Comparison of ENCODE assay signal across 13 cellular contexts in genomic region chr4:136650541-136651277, GRCh38.
DNase-seq lines count a peak whose midpoint lies in the region; ATAC-seq, FAIRE-seq and TF ChIP-seq lines count a peak whose summit lies in the region.
"Had no signal": no experiment of that assay in that cellular context is flagged by ENCODE, and none has a peak within 500 bp of the region (broad histone marks: within the 10 kb centered on the region; RNA-seq: fewer than 3 reads in every experiment).

No MANE protein-coding gene starts in this region.

- H3K9me3 ChIP-seq in right lobe of liver (no peaks in the 10 kb centered on the region), esophagus squamous epithelium (no peaks in the 10 kb centered on the region), kidney (ENCODE audit: control insufficient read depth in 1 of 2, low read length in 2 of 2) (no peaks in the 10 kb centered on the region)
- H3K9me3 ChIP-seq: gastroesophageal sphincter, neutrophil had no signal

- H3K27ac ChIP-seq in right lobe of liver (no peak overlapping the region), esophagus squamous epithelium (no peak overlapping the region), kidney (ENCODE audit: low read depth in 2 of 2, low read length in 2 of 2) (no peak overlapping the region)
- H3K27ac ChIP-seq: gastroesophageal sphincter, HL-60, neutrophil had no signal

- TF ChIP-seq POLR2A in right lobe of liver (IDR thresholded peaks at IDR 0.05) (no peak), esophagus squamous epithelium (IDR thresholded peaks at IDR 0.05) (no peak)

- H3K27me3 ChIP-seq in right lobe of liver (no peaks in the 10 kb centered on the region), esophagus squamous epithelium (no peaks in the 10 kb centered on the region)
- H3K27me3 ChIP-seq: gastroesophageal sphincter, neutrophil had no signal

- ATAC-seq in GM18909 (IDR thresholded peaks at IDR 0.05; ENCODE audit: poor library complexity, unreplicated experiment) = peak; percentile 83
- peak; percentile 64 for ATAC-seq in HG03442 (IDR thresholded peaks at IDR 0.05; ENCODE audit: unreplicated experiment)
- peak in 3 of 4 donors; percentile 34 to 58 (median 45) for ATAC-seq in right lobe of liver
- no peak for ATAC-seq in GM18519 (IDR thresholded peaks at IDR 0.05; ENCODE audit: low FRiP score, unreplicated experiment)
- ATAC-seq: gastroesophageal sphincter had no signal

- no peaks in the 10 kb centered on the region for H3K4me1 ChIP-seq in right lobe of liver
- H3K4me1 ChIP-seq in esophagus squamous epithelium = no peaks in the 10 kb centered on the region
- no peaks in the 10 kb centered on the region for H3K4me1 ChIP-seq in kidney (ENCODE audit: control insufficient read depth in 1 of 2, insufficient read depth in 1 of 2, low read depth in 1 of 2, low read length in 2 of 2)
- H3K4me1 ChIP-seq: gastroesophageal sphincter had no signal

- intact Hi-C loops in right lobe of liver (cut with DNase I) = no loop called here
- intact Hi-C loops in esophagus squamous epithelium (cut with DNase I) = no loop called here
- intact Hi-C loops in kidney (cut with DNase I) = no loop called here

- DNase-seq in RCC 7860 (ENCODE audit: low spot score) (peak; percentile 79), right lobe of liver (no peak), esophagus squamous epithelium (lab: John Stamatoyannopoulos, UW) (no peak), kidney (no peak), UCSD-AML1 (lab: John Stamatoyannopoulos, UW; ENCODE audit: unreplicated experiment) (no peak)
- DNase-seq: activated effector memory CD4-positive, alpha-beta T cell treated with anti-CD3 and anti-CD28 coated beads, Interleukin-2, amount 50 U/mL, for 16 hours had no signal

- FAIRE-seq in RCC 7860 (lab: Jason Lieb, UNC) (peak; percentile 94), kidney (lab: Jason Lieb, UNC) (no peak)
- FAIRE-seq: G401.6 had no signal

- TF ChIP-seq CTCF in right lobe of liver (IDR thresholded peaks at IDR 0.05) (no peak), esophagus squamous epithelium (IDR thresholded peaks at IDR 0.05) (no peak), kidney (IDR thresholded peaks at IDR 0.05; ENCODE audit: borderline replicate concordance, extremely low read depth, insufficient read depth) (no peak)

- no peaks in the 10 kb centered on the region for H3K36me3 ChIP-seq in right lobe of liver
- no peaks in the 10 kb centered on the region for H3K36me3 ChIP-seq in esophagus squamous epithelium
- no peaks in the 10 kb centered on the region for H3K36me3 ChIP-seq in kidney (ENCODE audit: control insufficient read depth in 1 of 2, insufficient read depth in 2 of 2, low read length in 2 of 2)
- H3K36me3 ChIP-seq: gastroesophageal sphincter, neutrophil had no signal

- H3K4me3 ChIP-seq in right lobe of liver = no peak overlapping the region
- H3K4me3 ChIP-seq in esophagus squamous epithelium = no peak overlapping the region
- no peak overlapping the region for H3K4me3 ChIP-seq in kidney (ENCODE audit: low read length in 2 of 2)
- H3K4me3 ChIP-seq: gastroesophageal sphincter had no signal

- no peak overlapping the region for H3K9ac ChIP-seq in kidney (ENCODE audit: low read length in 2 of 2)

- WGBS in right lobe of liver (ENCODE audit: insufficient coverage, low coverage, low lambda C conversion rate, missing lambda C conversion rate) = 18% methylated on average over 5 of the region's 5 CpGs
- 26 to 36% methylated on average over 5 of the region's 5 CpGs for WGBS in esophagus squamous epithelium, 2 donors
